In genomic region chr3:16839271-16840110, GRCh38 we compare ENCODE assay signal across 1 cellular context.
TF ChIP-seq lines count a peak whose summit lies in the region.

No MANE protein-coding gene starts in this region.

TF ChIP-seq in WTC11, 78 proteins besides CTCF, POLR2A, EP300 and RAD21 (continued from another document):
- no peak for TF ChIP-seq ERG (CRISPR knock-in tag; IDR thresholded peaks at IDR 0.05)
- TF ChIP-seq ZNF423 (CRISPR knock-in tag; IDR thresholded peaks at IDR 0.05), result no peak
- no peak for TF ChIP-seq CREM (CRISPR knock-in tag; IDR thresholded peaks at IDR 0.05)
- no peak for TF ChIP-seq SP1 (CRISPR knock-in tag; conservative IDR thresholded peaks at IDR 0.05)
- no peak for TF ChIP-seq GRHL2 (CRISPR knock-in tag; IDR thresholded peaks at IDR 0.05; ENCODE audit: insufficient replicate concordance, severe bottlenecking)
- TF ChIP-seq PREB (CRISPR knock-in tag; IDR thresholded peaks at IDR 0.05; ENCODE audit: borderline replicate concordance), result no peak
- no peak for TF ChIP-seq USF2 (CRISPR knock-in tag; IDR thresholded peaks at IDR 0.05)
- TF ChIP-seq MXD4 (CRISPR knock-in tag; IDR thresholded peaks at IDR 0.05; ENCODE audit: borderline replicate concordance), result no peak
- no peak for TF ChIP-seq JAZF1 (CRISPR knock-in tag; IDR thresholded peaks at IDR 0.05)
- no peak for TF ChIP-seq ZNF121 (CRISPR knock-in tag; IDR thresholded peaks at IDR 0.05)
- TF ChIP-seq PRDM15 (CRISPR knock-in tag; IDR thresholded peaks at IDR 0.05), result no peak
- no peak for TF ChIP-seq MLX (CRISPR knock-in tag; IDR thresholded peaks at IDR 0.05)
- TF ChIP-seq FOXP4 (CRISPR knock-in tag; IDR thresholded peaks at IDR 0.05), result no peak
- no peak for TF ChIP-seq E2F5 (CRISPR knock-in tag; IDR thresholded peaks at IDR 0.05)
